Comparison of ENCODE assay signal across 27 cellular contexts in genomic region chr6:24329022-24329421, GRCh38. TPM values are rescaled to one million over a fixed set of nuclear protein-coding genes. Genes with fewer than 3 reads are reported as not detected.
A peak's percentile ranks its signal among the peaks of the same experiment; 100 is the strongest.
DNase-seq lines count a peak whose midpoint lies in the region; ATAC-seq, FAIRE-seq and TF ChIP-seq lines count a peak whose summit lies in the region.
"Had no signal": no experiment of that assay in that cellular context is flagged by ENCODE, and none has a peak within 500 bp of the region (broad histone marks: within the 10 kb centered on the region; RNA-seq: fewer than 3 reads in every experiment).

No MANE protein-coding gene starts in this region.

- H3K4me3 Mint-ChIP-seq in astrocyte (ENCODE audit: unreplicated experiment) (no peak overlapping the region), nephron (no peak overlapping the region)
- H3K4me3 Mint-ChIP-seq: CD4-positive, CD25-positive, alpha-beta regulatory T cell had no signal

- H3K4me1 Mint-ChIP-seq in astrocyte (ENCODE audit: low read depth, unreplicated experiment) (peaks cover 47% of the 10 kb centered on the region), nephron (peaks cover 5% of the 10 kb centered on the region)
- H3K4me1 Mint-ChIP-seq: CD4-positive, CD25-positive, alpha-beta regulatory T cell had no signal

- TF ChIP-seq POLR2A in stomach (IDR thresholded peaks at IDR 0.05) = no peak

- H3K36me3 Mint-ChIP-seq in astrocyte (ENCODE audit: low read depth, unreplicated experiment) = no peaks in the 10 kb centered on the region
- H3K36me3 Mint-ChIP-seq in nephron (ENCODE audit: low read depth) = peaks cover 8% of the 10 kb centered on the region
- no peaks in the 10 kb centered on the region for H3K36me3 Mint-ChIP-seq in activated naive CD4-positive, alpha-beta T cell treated with anti-CD3 and anti-CD28 coated beads, Interleukin-2, amount 50 U/mL, for 72 hours
- H3K36me3 Mint-ChIP-seq: CD4-positive, CD25-positive, alpha-beta regulatory T cell had no signal

- intact Hi-C loops in stomach (cut with DNase I; ENCODE audit: low total_unique reads) = no loop called here

- no peaks in the 10 kb centered on the region for H3K9me3 ChIP-seq in astrocyte (ENCODE audit: insufficient read depth, low read depth, low read length)
- no peaks in the 10 kb centered on the region for H3K9me3 ChIP-seq in stomach
- H3K9me3 ChIP-seq: Peyer's patch had no signal

- no peak overlapping the region for H3K4me3 ChIP-seq in astrocyte (ENCODE audit: insufficient read depth, low read depth, low read length)
- H3K4me3 ChIP-seq in stomach = no peak overlapping the region
- H3K4me3 ChIP-seq: Peyer's patch, SJSA1 had no signal

- no peak for TF ChIP-seq EP300 in stomach (IDR thresholded peaks at IDR 0.05)

- H3K27me3 ChIP-seq in astrocyte (ENCODE audit: insufficient read depth, low read length) (no peaks in the 10 kb centered on the region), stomach (no peaks in the 10 kb centered on the region)
- H3K27me3 ChIP-seq: Peyer's patch, SJSA1 had no signal

- H3K27ac Mint-ChIP-seq in astrocyte (ENCODE audit: unreplicated experiment) (peak overlapping the region; percentile 83), nephron (peak overlapping the region in 2 of 3 experiments; percentile 12 to 36)
- H3K27ac Mint-ChIP-seq in activated naive CD4-positive, alpha-beta T cell treated with anti-CD3 and anti-CD28 coated beads, Interleukin-2, amount 50 U/mL, for 72 hours = no peak overlapping the region
- H3K27ac Mint-ChIP-seq: CD4-positive, CD25-positive, alpha-beta regulatory T cell had no signal

- H3K9me3 Mint-ChIP-seq in astrocyte (ENCODE audit: unreplicated experiment) (no peaks in the 10 kb centered on the region), nephron (no peaks in the 10 kb centered on the region)
- no peaks in the 10 kb centered on the region for H3K9me3 Mint-ChIP-seq in activated naive CD4-positive, alpha-beta T cell treated with anti-CD3 and anti-CD28 coated beads, Interleukin-2, amount 50 U/mL, for 72 hours
- H3K9me3 Mint-ChIP-seq: CD4-positive, CD25-positive, alpha-beta regulatory T cell had no signal

- WGBS in stomach, 5 donors = 67 to 80% (median 75%) methylated on average over 4 of the region's 4 CpGs

- ATAC-seq in activated naive CD4-positive, alpha-beta T cell treated with anti-CD3 and anti-CD28 coated beads, Interleukin-2, amount 50 U/mL, for 72 hours = no peak
- no peak for ATAC-seq in HG03565 (IDR thresholded peaks at IDR 0.05; ENCODE audit: unreplicated experiment)
- no peak for ATAC-seq in GM21619 (IDR thresholded peaks at IDR 0.05; ENCODE audit: unreplicated experiment)
- ATAC-seq: Right ventricle myocardium inferior had no signal

- H3K9ac ChIP-seq in astrocyte (ENCODE audit: low read length) = no peak overlapping the region
- H3K9ac ChIP-seq: KMS-11 had no signal

- H3K36me3 ChIP-seq in astrocyte (ENCODE audit: insufficient read depth, low read length) = no peaks in the 10 kb centered on the region
- no peaks in the 10 kb centered on the region for H3K36me3 ChIP-seq in stomach
- H3K36me3 ChIP-seq: Peyer's patch, SJSA1 had no signal

- no peaks in the 10 kb centered on the region for H3K79me2 ChIP-seq in astrocyte (ENCODE audit: insufficient read depth, low read length)

- H2AFZ ChIP-seq in astrocyte (ENCODE audit: low read depth, low read length) = no peak overlapping the region

- H3K27me3 Mint-ChIP-seq in astrocyte (ENCODE audit: low read depth, unreplicated experiment) (no peaks in the 10 kb centered on the region), nephron (ENCODE audit: low read depth) (no peaks in the 10 kb centered on the region)

- FAIRE-seq in astrocyte (lab: Jason Lieb, UNC) = no peak
- FAIRE-seq: G401.6, GM18507, H1 had no signal

- H3K27ac ChIP-seq in astrocyte (ENCODE audit: low read depth, low read length) = peak overlapping the region; percentile 14
- no peak overlapping the region for H3K27ac ChIP-seq in stomach
- H3K27ac ChIP-seq: HL-60, KMS-11, Peyer's patch had no signal

- DNase-seq in EL (peak; percentile 40), M059J (ENCODE audit: low read depth) (peak; percentile 47), astrocyte (ENCODE audit: low read depth) (peak; percentile 70), stomach (no peak)
- DNase-seq in activated naive CD4-positive, alpha-beta T cell treated with anti-CD3 and anti-CD28 coated beads, Interleukin-2, amount 50 U/mL, for 72 hours (ENCODE audit: low spot score in 2 of 2) = no peak
- DNase-seq: CD4-positive, CD25-positive, alpha-beta regulatory T cell; DMS 273 treated with DMSO at 0.1 percent for 48 hours; DMS79 treated with DMSO at 0.1 percent for 48 hours; IMR-90; MV-4-11; NCI-H1105 treated with DMSO at 0.1 percent for 48 hours; NCI-H2029 treated with DMSO at 0.1 percent for 48 hours; NCI-H345; NCI-H524 treated with DMSO at 0.1 percent for 48 hours; NCI-H82; Peyer's patch had no signal

- TF ChIP-seq CTCF in astrocyte (IDR thresholded peaks at IDR 0.05; ENCODE audit: insufficient read depth, low read depth, low read length) (no peak), nephron (IDR thresholded peaks at IDR 0.05; ENCODE audit: unreplicated experiment in 3 of 3) (no peak), stomach (IDR thresholded peaks at IDR 0.05) (no peak)

- H3K4me2 ChIP-seq in astrocyte (ENCODE audit: low read length) = peak overlapping the region; percentile 12
- H3K4me2 ChIP-seq: KMS-11 had no signal

- no peaks in the 10 kb centered on the region for H4K20me1 ChIP-seq in astrocyte (ENCODE audit: insufficient read depth, low read length)

- H3K4me1 ChIP-seq in astrocyte (ENCODE audit: insufficient read depth, low read length) (peaks cover 21% of the 10 kb centered on the region), stomach (no peaks in the 10 kb centered on the region)
- H3K4me1 ChIP-seq: Peyer's patch had no signal

RNA-seq across cellular contexts. Expression of gene DCDC2, which starts 28.8 kb away (rescaled TPM):
- 0.10 and 0.20 TPM in 2 replicates for total RNA-seq in M059J (2014; rRNA removed; shearing (Covaris generic))
- total RNA-seq in astrocyte (3.2 and 4.5 TPM in 2 replicates), stomach (1 to 10 TPM in 3 of 5 donors, under 1 TPM in 2; under 0.01 to 2.8 (median 2.2) TPM)
- total RNA-seq in activated naive CD4-positive, alpha-beta T cell treated with anti-CD3 and anti-CD28 coated beads, Interleukin-2, amount 50 U/mL, for 72 hours = under 1 TPM; 0.08 to 0.18 TPM
- 1 to 10 TPM in 1 of 3 donors, under 1 TPM in 2; 0.15 to 2.7 (median 0.48) TPM for polyA plus RNA-seq in stomach
- total RNA-seq: CD4-positive, CD25-positive, alpha-beta regulatory T cell; IMR-90; Right ventricle myocardium inferior had no signal
- polyA plus RNA-seq: BJ, IMR-90 had no signal

Comparison
In these comparisons a context has a peak if more than half of its experiments do, and no peak if none do; other contexts are left out.
1. DNase-seq: peak in EL (single experiment), M059J (single experiment) and astrocyte (single experiment); none in activated naive CD4-positive, alpha-beta T cell treated with anti-CD3 and anti-CD28 coated beads, Interleukin-2, amount 50 U/mL, for 72 hours (0 of 2) and stomach (single experiment).
2. H3K27ac Mint-ChIP-seq: peak in astrocyte (single experiment) and nephron (2 of 3); none in activated naive CD4-positive, alpha-beta T cell treated with anti-CD3 and anti-CD28 coated beads, Interleukin-2, amount 50 U/mL, for 72 hours (0 of 2).